ENCODE assay signal across 8 cellular contexts in the genomic region with DNA sequence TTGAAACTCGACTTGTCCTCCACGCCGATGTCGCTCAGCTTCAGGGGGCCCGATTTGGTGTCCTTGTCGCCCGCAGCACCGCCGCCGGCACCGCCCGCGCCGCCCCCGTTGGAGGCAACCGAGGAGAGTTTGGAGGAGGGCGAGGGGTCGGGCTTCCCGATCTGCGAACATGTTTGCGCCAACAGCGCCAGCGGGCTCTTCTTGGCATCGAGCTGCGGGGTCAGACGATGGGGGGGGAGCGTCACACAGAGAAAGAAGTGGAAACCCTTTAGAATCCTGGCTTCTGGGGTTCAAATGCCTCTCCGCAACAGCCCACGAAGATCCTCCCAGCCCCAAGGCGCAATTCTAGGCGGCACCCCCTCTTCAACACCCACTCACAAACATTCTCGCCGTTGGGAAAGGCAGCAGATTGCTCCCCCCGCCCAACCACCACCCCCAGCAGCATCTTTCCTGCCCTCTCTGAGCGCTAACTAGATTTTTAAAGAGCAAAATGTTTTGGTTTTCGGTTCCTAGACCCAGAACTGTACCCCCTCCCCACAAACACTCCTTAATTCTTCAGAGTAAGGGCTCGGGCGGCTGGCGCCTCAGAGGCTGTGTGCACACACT. TPM values are rescaled to one million over a fixed set of nuclear protein-coding genes. Genes with fewer than 3 reads are reported as not detected.
DNase-seq lines count a peak whose midpoint lies in the region; ATAC-seq, FAIRE-seq and TF ChIP-seq lines count a peak whose summit lies in the region.

No MANE protein-coding gene starts in this region.

- peak in 1 of 2 donors; percentile 10 for TF ChIP-seq POLR2A in vagina (IDR thresholded peaks at IDR 0.05)

- H2BK120ac ChIP-seq in mesendoderm (ENCODE audit: low read depth, low read length) = no peak overlapping the region

- peaks cover 30% of the 10 kb centered on the region for H3K4me1 ChIP-seq in CD4-positive, alpha-beta memory T cell (ENCODE audit: insufficient read depth, low read length)
- H3K4me1 ChIP-seq in HUES6 (ENCODE audit: control insufficient read depth, insufficient read depth, low read length) = peaks cover 28% of the 10 kb centered on the region
- no peaks in the 10 kb centered on the region for H3K4me1 ChIP-seq in mesendoderm (ENCODE audit: control insufficient read depth, low read depth, low read length)
- H3K4me1 ChIP-seq in vagina = peaks cover 37% of the 10 kb centered on the region

- TF ChIP-seq CTCF in bronchial epithelial cell (IDR thresholded peaks at IDR 0.05; ENCODE audit: insufficient read depth, low read length, severe bottlenecking) = no peak
- TF ChIP-seq CTCF in vagina (IDR thresholded peaks at IDR 0.05) = no peak

- peak overlapping the region; percentile 30 to 36 for H3K4me3 ChIP-seq in CD4-positive, alpha-beta memory T cell (ENCODE audit: low read length in 2 of 2)
- H3K4me3 ChIP-seq in HUES6 (ENCODE audit: low read depth, low read length) = peak overlapping the region; percentile 78
- H3K4me3 ChIP-seq in bronchial epithelial cell (ENCODE audit: low read depth, low read length) = peak overlapping the region; percentile 95
- peak overlapping the region; percentile 45 for H3K4me3 ChIP-seq in mesendoderm (ENCODE audit: low read length)
- H3K4me3 ChIP-seq in vagina = peak overlapping the region; percentile 88 to 99

- H3K4me3 Mint-ChIP-seq in CD4-positive, alpha-beta memory T cell = peak overlapping the region; percentile 80 to 87 (median 84)

- POLR2A ChIA-PET in CD4-positive, alpha-beta memory T cell (lab: Charles Lee; ENCODE audit: partially characterized antibody) = no interaction called here

- no peak overlapping the region for H3K23ac ChIP-seq in mesendoderm (ENCODE audit: low read length)

- no peak for DNase-seq in CD4-positive, alpha-beta memory T cell
- no peak for DNase-seq in bronchial epithelial cell (ENCODE audit: low read depth)
- DNase-seq in mesendoderm = no peak
- DNase-seq in vagina (ENCODE audit: extremely low spot score in 2 of 2) = no peak
- no peak for DNase-seq in NK-92 (lab: John Stamatoyannopoulos, UW; ENCODE audit: unreplicated experiment)
- DNase-seq in stimulated activated CD4-positive, alpha-beta T cell treated with anti-CD3 and anti-CD28 coated beads, Interleukin-2, amount 100 ng/mL, for 48 hours = no peak

- ATAC-seq in HG02938 (IDR thresholded peaks at IDR 0.05; ENCODE audit: unreplicated experiment) = no peak

- H2BK15ac ChIP-seq in mesendoderm (replicated peaks; ENCODE audit: low read depth) = no peak overlapping the region

- CTCF ChIA-PET in CD4-positive, alpha-beta memory T cell (lab: Charles Lee; ENCODE audit: partially characterized antibody) = no interaction called here

- H3K36me3 Mint-ChIP-seq in CD4-positive, alpha-beta memory T cell = peaks cover 0 to 3% of the 10 kb centered on the region in 2 donors

- intact Hi-C loops in CD4-positive, alpha-beta memory T cell (cut with micrococcal nuclease) = loop anchor here (5.0 kb wide), 2 partner anchors 507 to 637 kb away; no protein-coding TSS in a partner anchor
- intact Hi-C loops in vagina (cut with DNase I) = loop anchor here (5.0 to 10.0 kb wide), 4 partner anchors 67 to 505 kb away; no protein-coding TSS in a partner anchor

- WGBS in mesendoderm (ENCODE audit: extremely low coverage, insufficient coverage, low lambda C conversion rate) = no CpG with 5 or more reads among the region's 39 CpGs

- no peak for FAIRE-seq in bronchial epithelial cell (lab: Jason Lieb, UNC)

- H3K36me3 ChIP-seq in CD4-positive, alpha-beta memory T cell (ENCODE audit: insufficient read depth, low read length) = no peaks in the 10 kb centered on the region
- no peaks in the 10 kb centered on the region for H3K36me3 ChIP-seq in HUES6 (ENCODE audit: control insufficient read depth, insufficient read depth, low read length)
- H3K36me3 ChIP-seq in bronchial epithelial cell (ENCODE audit: control insufficient read depth, insufficient read depth, low read length) = peaks cover 6% of the 10 kb centered on the region
- H3K36me3 ChIP-seq in mesendoderm (ENCODE audit: control insufficient read depth, insufficient read depth, low read length) = no peaks in the 10 kb centered on the region
- peaks cover 0 to 12% of the 10 kb centered on the region in 2 donors for H3K36me3 ChIP-seq in vagina

- no peaks in the 10 kb centered on the region for H3K79me1 ChIP-seq in mesendoderm (ENCODE audit: low read length)

- peaks cover 0 to 3% (median 0%) of the 10 kb centered on the region in 8 donors for H3K9me3 Mint-ChIP-seq in CD4-positive, alpha-beta memory T cell

- peak overlapping the region; percentile 56 for H3K56ac ChIP-seq in mesendoderm (ENCODE audit: low read length)

- H2BK5ac ChIP-seq in mesendoderm (ENCODE audit: low read length) = no peak overlapping the region

- peak overlapping the region; percentile 1 for H3K18ac ChIP-seq in mesendoderm (ENCODE audit: low read length)

- H3K4ac ChIP-seq in mesendoderm (ENCODE audit: low read depth, low read length) = no peak overlapping the region

- no peak overlapping the region for H4K5ac ChIP-seq in mesendoderm (ENCODE audit: low read length)

- peak overlapping the region in 1 of 7 donors; percentile 23 for H3K27ac Mint-ChIP-seq in CD4-positive, alpha-beta memory T cell

- no peak overlapping the region for H2AK5ac ChIP-seq in mesendoderm (ENCODE audit: low read length)

- H3K79me2 ChIP-seq in mesendoderm (ENCODE audit: control insufficient read depth, insufficient read depth, low read length) = no peaks in the 10 kb centered on the region

- no peak overlapping the region for H4K8ac ChIP-seq in mesendoderm (ENCODE audit: low read depth, low read length)

- H3K27me3 ChIP-seq in CD4-positive, alpha-beta memory T cell (ENCODE audit: insufficient read depth, low read length) = peaks cover 21% of the 10 kb centered on the region
- H3K27me3 ChIP-seq in HUES6 (ENCODE audit: control insufficient read depth, insufficient read depth, low read length) (peaks cover 92% of the 10 kb centered on the region), bronchial epithelial cell (ENCODE audit: control insufficient read depth, insufficient read depth, low read length) (no peaks in the 10 kb centered on the region), mesendoderm (ENCODE audit: insufficient read depth, low read length, poor library complexity) (peaks cover 45% of the 10 kb centered on the region), vagina (no peaks in the 10 kb centered on the region)

- peak overlapping the region; percentile 86 for H3K4me2 ChIP-seq in mesendoderm (ENCODE audit: low read length)

- H3K9ac ChIP-seq in HUES6 (ENCODE audit: low read length) = peak overlapping the region; percentile 94
- H3K9ac ChIP-seq in mesendoderm (ENCODE audit: low read length) = peak overlapping the region; percentile 59

- H3K27me3 Mint-ChIP-seq in CD4-positive, alpha-beta memory T cell = peaks cover 35 to 36% of the 10 kb centered on the region in 2 donors

- H3K4me1 Mint-ChIP-seq in CD4-positive, alpha-beta memory T cell = peaks cover 8 to 29% (median 20%) of the 10 kb centered on the region in 4 donors

- no peaks in the 10 kb centered on the region for H3K9me3 ChIP-seq in CD4-positive, alpha-beta memory T cell (ENCODE audit: control insufficient read depth in 1 of 2, low read length in 2 of 2)
- H3K9me3 ChIP-seq in HUES6 (ENCODE audit: control insufficient read depth, insufficient read depth, low read depth, low read length) (no peaks in the 10 kb centered on the region), vagina (no peaks in the 10 kb centered on the region)

- no peak overlapping the region for H3K27ac ChIP-seq in CD4-positive, alpha-beta memory T cell (ENCODE audit: low read depth, low read length)
- no peak overlapping the region; the same call in 1 of the 2 replicates for H3K27ac ChIP-seq in HUES6 (ENCODE audit: low read depth, low read length)
- H3K27ac ChIP-seq in mesendoderm (ENCODE audit: low read depth, low read length) = no peak overlapping the region
- peak overlapping the region; percentile 99 for H3K27ac ChIP-seq in vagina

RNA-seq across cellular contexts. Expression of a gene that starts 1.3 kb away (rescaled TPM):
- total RNA-seq in CD4-positive, alpha-beta memory T cell = under 1 TPM in 1 of 2 experiments, not detected in 1; 0.12 TPM
- polyA plus RNA-seq in CD4-positive, alpha-beta memory T cell = not detected
- total RNA-seq in bronchial epithelial cell (2.1 and 2.6 TPM in 2 replicates), vagina (24.6 TPM)
- polyA plus RNA-seq in mesendoderm (2013, experiment 1 of 2) = 1.4 TPM
- polyA plus RNA-seq in mesendoderm (2013, experiment 2 of 2) = 1.3 TPM

RNA-seq across cellular contexts. Expression of a gene that starts 31.2 kb away (rescaled TPM):
- not detected for total RNA-seq in CD4-positive, alpha-beta memory T cell
- not detected for polyA plus RNA-seq in CD4-positive, alpha-beta memory T cell
- 1.6 and 3.1 TPM in 2 replicates for total RNA-seq in bronchial epithelial cell
- 0.17 TPM for polyA plus RNA-seq in mesendoderm (2013, experiment 1 of 2)
- polyA plus RNA-seq in mesendoderm (2013, experiment 2 of 2) = 0.69 TPM
- total RNA-seq in vagina = 22.6 TPM

Comparison
In these comparisons a context has a peak if more than half of its experiments do, and no peak if none do; other contexts are left out.
1. H3K4me3 ChIP-seq: peak in every context shown above with its lines; median percentile 95 in bronchial epithelial cell; 94 in vagina; 78 in HUES6; 45 in mesendoderm; 33 in CD4-positive, alpha-beta memory T cell.